ENCODE assay signal across 9 cellular contexts in the genomic region with DNA sequence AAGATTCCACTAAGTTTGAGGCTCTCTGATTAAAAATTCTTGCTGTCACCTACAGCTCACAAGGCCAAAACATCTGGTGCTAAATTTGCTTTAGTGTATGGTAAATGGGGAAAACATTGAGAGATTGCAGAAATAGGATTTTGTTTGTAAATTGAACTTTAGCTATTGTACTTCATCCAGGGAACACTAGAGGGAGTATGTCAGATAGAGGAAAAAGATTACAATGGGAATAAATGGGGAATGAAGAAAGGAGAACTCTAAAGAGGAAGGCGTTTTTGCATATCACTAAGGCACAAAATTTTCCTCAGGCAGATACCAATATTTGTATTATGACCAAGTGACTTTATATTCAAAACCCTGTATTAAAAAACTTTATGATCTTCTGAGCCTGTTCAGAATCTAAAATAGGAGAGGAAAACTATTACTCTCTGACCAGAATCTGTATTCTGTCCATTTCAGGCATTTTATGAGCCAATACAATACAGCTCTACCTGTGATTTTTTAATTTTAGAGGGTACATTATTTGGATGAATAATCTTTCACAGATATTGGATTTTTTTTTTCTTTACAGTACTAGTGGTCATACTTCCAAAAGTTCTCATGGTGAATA. TPM values are rescaled to one million over a fixed set of nuclear protein-coding genes. Genes with fewer than 3 reads are reported as not detected.
DNase-seq lines count a peak whose midpoint lies in the region; ATAC-seq lines count a peak whose summit lies in the region.
"Had no signal": no experiment of that assay in that cellular context is flagged by ENCODE, and none has a peak within 500 bp of the region (broad histone marks: within the 10 kb centered on the region; RNA-seq: fewer than 3 reads in every experiment).

No MANE protein-coding gene starts in this region.

- peak; percentile 48 for ATAC-seq in Right ventricle myocardium inferior

- intact Hi-C loops in Right ventricle myocardium inferior (cut with DNase I), result loop anchor here (1.0 kb wide), 1 partner anchor 18 kb away; no protein-coding TSS in a partner anchor
- intact Hi-C loops in cardiac septum (cut with DNase I), result loop anchor here (5.0 kb wide), 1 partner anchor 740 kb away; no protein-coding TSS in a partner anchor

- DNase-seq in Right ventricle myocardium inferior (ENCODE audit: missing footprints) (no peak), cardiac septum (ENCODE audit: low spot score) (no peak), NCI-H69 (lab: John Stamatoyannopoulos, UW) (peak; percentile 12), dedifferentiated amniotic fluid mesenchymal stem cell (ENCODE audit: extremely low spot score) (peak; percentile 61), myocyte (ENCODE audit: low read depth) (peak; percentile 77), activated gamma-delta T cell treated with Interleukin-2 at 50 U/mL for 16 hours (no peak), T-helper 2 cell (no peak)
- DNase-seq in stimulated activated CD4-positive, alpha-beta T cell treated with anti-CD3 and anti-CD28 coated beads, Interleukin-2, amount 100 ng/mL, for 24 hours, result no peak
- DNase-seq: activated naive CD8-positive, alpha-beta T cell treated with anti-CD3 and anti-CD28 coated beads, Interleukin-2, amount 10 ng/mL, durations not matched to agents 7 days and 5 days had no signal

RNA-seq across cellular contexts. Expression of a gene that starts 52.3 kb away (rescaled TPM):
- total RNA-seq in Right ventricle myocardium inferior (5.0 TPM), cardiac septum (0.05 TPM), myocyte (145 and 152 TPM in 2 replicates)
- 13.8 TPM for polyA plus RNA-seq in myocyte (2012)
- total RNA-seq: activated naive CD8-positive, alpha-beta T cell treated with anti-CD3 and anti-CD28 coated beads, Interleukin-2, amount 10 ng/mL, durations not matched to agents 7 days and 5 days had no signal

Comparison
In these comparisons a context has a peak if more than half of its experiments do, and no peak if none do; other contexts are left out.
1. DNase-seq: peak in NCI-H69 (single experiment), dedifferentiated amniotic fluid mesenchymal stem cell (single experiment) and myocyte (single experiment); none in Right ventricle myocardium inferior (single experiment), cardiac septum (single experiment), activated gamma-delta T cell treated with Interleukin-2 at 50 U/mL for 16 hours (single experiment), T-helper 2 cell (0 of 5) and stimulated activated CD4-positive, alpha-beta T cell treated with anti-CD3 and anti-CD28 coated beads, Interleukin-2, amount 100 ng/mL, for 24 hours (0 of 2).
2. RNA of a gene that starts 52.3 kb away (total RNA-seq): 145 to 152 TPM in myocyte; 5.0 TPM in Right ventricle myocardium inferior (single experiment) and 0.05 TPM in cardiac septum (single experiment); every median in the first group is over 10 times any median in the second.